Comparison of ENCODE assay signal across 15 cellular contexts in genomic region chr4:125826801-125827200, GRCh38.
DNase-seq lines count a peak whose midpoint lies in the region; ATAC-seq, FAIRE-seq and TF ChIP-seq lines count a peak whose summit lies in the region.
"Had no signal": no experiment of that assay in that cellular context is flagged by ENCODE, and none has a peak within 500 bp of the region (broad histone marks: within the 10 kb centered on the region; RNA-seq: fewer than 3 reads in every experiment).

No MANE protein-coding gene starts in this region.

- ATAC-seq in IMR-90 (ENCODE audit: low read depth) (no peak), GM18511 (IDR thresholded peaks at IDR 0.05; ENCODE audit: unreplicated experiment) (no peak), PC-3 (no peak)

- H3K9me3 Mint-ChIP-seq in astrocyte (ENCODE audit: unreplicated experiment) (no peaks in the 10 kb centered on the region), glutamatergic neuron (ENCODE audit: unreplicated experiment) (peaks cover 2% of the 10 kb centered on the region)

- DNase-seq in IMR-90, result peak; percentile 19
- peak; percentile 78 for DNase-seq in astrocyte (ENCODE audit: low read depth)
- no peak for DNase-seq in glutamatergic neuron
- DNase-seq in smooth muscle cell (lab: John Stamatoyannopoulos, UW; ENCODE audit: unreplicated experiment), result no peak
- no peak for DNase-seq in HK-2 (ENCODE audit: unreplicated experiment)
- no peak for DNase-seq in PC-3
- DNase-seq: ACHN; BE2C; Calu3; CD4-positive, alpha-beta memory T cell; DMS53; KG1; NCI-H2081 treated with DMSO at 0.1 percent for 48 hours; NCI-H510A treated with DMSO at 0.1 percent for 48 hours had no signal

- H3K14ac ChIP-seq in IMR-90 (replicated peaks; ENCODE audit: low read depth, low read length), result no peak overlapping the region

- no peaks in the 10 kb centered on the region for H3K79me1 ChIP-seq in IMR-90 (ENCODE audit: low read depth in 1 of 2, low read length in 2 of 2)

- no peak overlapping the region for H3K23ac ChIP-seq in IMR-90 (ENCODE audit: low read depth, low read length)

- H3K4me1 Mint-ChIP-seq in astrocyte (ENCODE audit: low read depth, unreplicated experiment) (peaks cover 2% of the 10 kb centered on the region), glutamatergic neuron (ENCODE audit: low read depth, unreplicated experiment) (peaks cover 11% of the 10 kb centered on the region)
- H3K4me1 Mint-ChIP-seq: CD4-positive, alpha-beta memory T cell had no signal

- H3K9me1 ChIP-seq in IMR-90 (ENCODE audit: insufficient read depth, low read length), result no peaks in the 10 kb centered on the region

- H4K5ac ChIP-seq in IMR-90 (ENCODE audit: low read depth, low read length), result no peak overlapping the region

- H3K79me2 ChIP-seq in astrocyte (ENCODE audit: insufficient read depth, low read length), result no peaks in the 10 kb centered on the region
- no peaks in the 10 kb centered on the region for H3K79me2 ChIP-seq in smooth muscle cell (ENCODE audit: low read depth)
- no peaks in the 10 kb centered on the region for H3K79me2 ChIP-seq in PC-3 (ENCODE audit: low read length)

- H3K18ac ChIP-seq in IMR-90 (ENCODE audit: low read depth, low read length), result no peak overlapping the region

- H3K9me3 ChIP-seq in IMR-90 (ENCODE audit: control insufficient read depth, insufficient read depth, low read length) (no peaks in the 10 kb centered on the region), astrocyte (ENCODE audit: insufficient read depth, low read depth, low read length) (no peaks in the 10 kb centered on the region), smooth muscle cell (replicated peaks; ENCODE audit: low read depth) (no peaks in the 10 kb centered on the region), PC-3 (ENCODE audit: low read length) (no peaks in the 10 kb centered on the region)
- H3K9me3 ChIP-seq: BE2C had no signal

- H3F3A ChIP-seq in smooth muscle cell (ENCODE audit: low read depth) (no peaks in the 10 kb centered on the region), PC-3 (ENCODE audit: low read length, unreplicated experiment) (no peaks in the 10 kb centered on the region)

- H3K56ac ChIP-seq in IMR-90 (ENCODE audit: extremely low read depth, insufficient read depth, low read length), result no peak overlapping the region

- H2AK5ac ChIP-seq in IMR-90 (ENCODE audit: low read depth, low read length), result no peak overlapping the region

- H3K4me2 ChIP-seq in IMR-90 (ENCODE audit: low read depth, low read length) (no peak overlapping the region), astrocyte (ENCODE audit: low read length) (no peak overlapping the region), smooth muscle cell (no peak overlapping the region), PC-3 (ENCODE audit: low read length) (no peak overlapping the region)

- H3K9me2 ChIP-seq in PC-3 (replicated peaks; ENCODE audit: low read length), result no peaks in the 10 kb centered on the region

- H3K4me3 Mint-ChIP-seq in astrocyte (ENCODE audit: unreplicated experiment) (no peak overlapping the region), glutamatergic neuron (ENCODE audit: unreplicated experiment) (peak overlapping the region; percentile 28)
- H3K4me3 Mint-ChIP-seq: CD4-positive, alpha-beta memory T cell had no signal

- POLR2A ChIA-PET in IMR-90 (lab: Charles Lee; ENCODE audit: unreplicated experiment), result no interaction called here
- POLR2A ChIA-PET in PC-3 (lab: Charles Lee; ENCODE audit: unreplicated experiment), result no interaction called here

- dilution Hi-C loops in IMR-90 (cut with HindIII; ENCODE audit: low sequenced_read_pairs, unreplicated experiment), result no loop called here

- no peak overlapping the region for H2BK5ac ChIP-seq in IMR-90 (ENCODE audit: low read depth, low read length, poor library complexity, severe bottlenecking)

- H2BK15ac ChIP-seq in IMR-90 (ENCODE audit: low read depth, low read length), result no peak overlapping the region

- peak; percentile 9 for FAIRE-seq in astrocyte (lab: Jason Lieb, UNC)

- TF ChIP-seq RAD21 in IMR-90 (IDR thresholded peaks at IDR 0.05; ENCODE audit: low read length), result no peak

- H3K27ac Mint-ChIP-seq in astrocyte (ENCODE audit: unreplicated experiment) (no peak overlapping the region), glutamatergic neuron (ENCODE audit: unreplicated experiment) (peak overlapping the region; percentile 49)
- H3K27ac Mint-ChIP-seq: CD4-positive, alpha-beta memory T cell had no signal

- TF ChIP-seq POLR2A in IMR-90 (IDR thresholded peaks at IDR 0.05; ENCODE audit: low read depth, low read length), result no peak

- H4K20me1 ChIP-seq in IMR-90 (ENCODE audit: insufficient read depth, low read length) (no peaks in the 10 kb centered on the region), astrocyte (ENCODE audit: insufficient read depth, low read length) (no peaks in the 10 kb centered on the region), smooth muscle cell (ENCODE audit: low read depth) (no peaks in the 10 kb centered on the region), PC-3 (ENCODE audit: low read length) (no peaks in the 10 kb centered on the region)

- no peak overlapping the region for H2BK120ac ChIP-seq in IMR-90 (ENCODE audit: low read depth, low read length)

- TF ChIP-seq CTCF in IMR-90 (conservative IDR thresholded peaks at IDR 0.05; ENCODE audit: low read depth, low read length) (no peak), astrocyte (IDR thresholded peaks at IDR 0.05; ENCODE audit: insufficient read depth, low read depth, low read length) (no peak), glutamatergic neuron (IDR thresholded peaks at IDR 0.05; ENCODE audit: partially characterized antibody, unreplicated experiment) (no peak), smooth muscle cell (IDR thresholded peaks at IDR 0.05; ENCODE audit: borderline replicate concordance, insufficient read depth, poor library complexity, severe bottlenecking) (no peak), PC-3 (conservative IDR thresholded peaks at IDR 0.05; ENCODE audit: low read depth, low read length) (no peak)

- H2AFZ ChIP-seq in IMR-90 (replicated peaks; ENCODE audit: low read length, poor library complexity), result no peak overlapping the region
- H2AFZ ChIP-seq in astrocyte (ENCODE audit: low read depth, low read length), result no peak overlapping the region
- peak overlapping the region; percentile 51 for H2AFZ ChIP-seq in smooth muscle cell (ENCODE audit: low read depth)
- no peak overlapping the region for H2AFZ ChIP-seq in PC-3 (ENCODE audit: low read length)

- intact Hi-C loops in IMR-90 (cut with micrococcal nuclease), result no loop called here
- intact Hi-C loops in PC-3 (cut with micrococcal nuclease), result no loop called here

- H3K4me3 ChIP-seq in IMR-90 (ENCODE audit: insufficient read depth, low read depth, low read length) (no peak overlapping the region), astrocyte (ENCODE audit: insufficient read depth, low read depth, low read length) (no peak overlapping the region), smooth muscle cell (no peak overlapping the region), PC-3 (ENCODE audit: low read length) (no peak overlapping the region)

- H3K36me3 ChIP-seq in IMR-90 (ENCODE audit: control insufficient read depth, insufficient read depth, low read length) (no peaks in the 10 kb centered on the region), astrocyte (ENCODE audit: insufficient read depth, low read length) (no peaks in the 10 kb centered on the region), smooth muscle cell (ENCODE audit: low read depth) (no peaks in the 10 kb centered on the region), PC-3 (ENCODE audit: low read depth, low read length) (no peaks in the 10 kb centered on the region)
- H3K36me3 ChIP-seq: BE2C had no signal

- no TSS peak for BruUV-seq in IMR-90 (replicated peaks; lab: Mats Ljungman, UMichigan)
- BruUV-seq in PC-3 (replicated peaks; lab: Mats Ljungman, UMichigan), result no TSS peak

- whole genome bisulfite sequencing in IMR-90 (ENCODE audit: extremely low coverage in 2 of 2, insufficient read length in 1 of 2), 2 experiments, result no CpG with 5 or more reads among the region's 2 CpGs
- WGBS in smooth muscle cell (ENCODE audit: low lambda C conversion rate), result 33% methylated on average over 2 of the region's 2 CpGs

- H2AK9ac ChIP-seq in IMR-90 (replicated peaks; ENCODE audit: low read depth, low read length, poor library complexity), result no peak overlapping the region

- H3K27me3 Mint-ChIP-seq in astrocyte (ENCODE audit: low read depth, unreplicated experiment) (no peaks in the 10 kb centered on the region), glutamatergic neuron (ENCODE audit: unreplicated experiment) (no peaks in the 10 kb centered on the region)
- H3K27me3 Mint-ChIP-seq: CD4-positive, alpha-beta memory T cell had no signal

- H4K8ac ChIP-seq in IMR-90 (ENCODE audit: low read depth in 2 of 2, low read length in 2 of 2), result no peak overlapping the region

- in situ Hi-C loops in IMR-90 (cut with MboI; ENCODE audit: low sequenced_read_pairs), result no loop called here

- H3K9ac ChIP-seq in IMR-90 (ENCODE audit: low read depth, low read length), result no peak overlapping the region; the same call in 1 of the 2 replicates
- no peak overlapping the region for H3K9ac ChIP-seq in astrocyte (ENCODE audit: low read length)
- no peak overlapping the region for H3K9ac ChIP-seq in smooth muscle cell (ENCODE audit: low read depth)
- H3K9ac ChIP-seq in PC-3 (ENCODE audit: low read length), result no peak overlapping the region

- H3K27ac ChIP-seq in IMR-90 (ENCODE audit: insufficient read depth, low read length) (no peak overlapping the region), astrocyte (ENCODE audit: low read depth, low read length) (no peak overlapping the region), smooth muscle cell (ENCODE audit: low read depth) (no peak overlapping the region), PC-3 (ENCODE audit: low read length) (no peak overlapping the region)

- no peak overlapping the region for H3K4ac ChIP-seq in IMR-90 (ENCODE audit: low read depth, low read length)

- H3K36me3 Mint-ChIP-seq in astrocyte (ENCODE audit: low read depth, unreplicated experiment), result no peaks in the 10 kb centered on the region
- no peaks in the 10 kb centered on the region for H3K36me3 Mint-ChIP-seq in glutamatergic neuron (ENCODE audit: unreplicated experiment)
- H3K36me3 Mint-ChIP-seq: CD4-positive, alpha-beta memory T cell had no signal

- CTCF ChIA-PET in IMR-90 (lab: Yijun Ruan, JAX), result no interaction called here
- CTCF ChIA-PET in PC-3 (lab: Charles Lee), result no interaction called here

- H3K27me3 ChIP-seq in IMR-90 (ENCODE audit: control insufficient read depth, insufficient read depth, low read length), result no peaks in the 10 kb centered on the region
- no peaks in the 10 kb centered on the region for H3K27me3 ChIP-seq in astrocyte (ENCODE audit: insufficient read depth, low read length)
- H3K27me3 ChIP-seq in smooth muscle cell (ENCODE audit: low read depth), result no peaks in the 10 kb centered on the region
- H3K27me3 ChIP-seq in PC-3 (ENCODE audit: low read length), result no peaks in the 10 kb centered on the region
- H3K27me3 ChIP-seq: BE2C had no signal

- H4K91ac ChIP-seq in IMR-90 (ENCODE audit: insufficient read depth, low read depth, low read length), result no peak overlapping the region

- no peak overlapping the region for H2BK20ac ChIP-seq in IMR-90 (ENCODE audit: low read depth, low read length)

- H3K4me1 ChIP-seq in IMR-90 (ENCODE audit: control insufficient read depth, insufficient read depth, low read length) (no peaks in the 10 kb centered on the region), astrocyte (ENCODE audit: insufficient read depth, low read length) (no peaks in the 10 kb centered on the region), smooth muscle cell (ENCODE audit: low read depth) (no peaks in the 10 kb centered on the region), PC-3 (ENCODE audit: insufficient read depth, low read length) (no peaks in the 10 kb centered on the region)

Comparison
In these comparisons a context has a peak if more than half of its experiments do, and no peak if none do; other contexts are left out.
1. DNase-seq: peak in IMR-90 (single experiment) and astrocyte (single experiment); none in glutamatergic neuron (single experiment), smooth muscle cell (single experiment), HK-2 (single experiment) and PC-3 (single experiment).